In the genomic region with DNA sequence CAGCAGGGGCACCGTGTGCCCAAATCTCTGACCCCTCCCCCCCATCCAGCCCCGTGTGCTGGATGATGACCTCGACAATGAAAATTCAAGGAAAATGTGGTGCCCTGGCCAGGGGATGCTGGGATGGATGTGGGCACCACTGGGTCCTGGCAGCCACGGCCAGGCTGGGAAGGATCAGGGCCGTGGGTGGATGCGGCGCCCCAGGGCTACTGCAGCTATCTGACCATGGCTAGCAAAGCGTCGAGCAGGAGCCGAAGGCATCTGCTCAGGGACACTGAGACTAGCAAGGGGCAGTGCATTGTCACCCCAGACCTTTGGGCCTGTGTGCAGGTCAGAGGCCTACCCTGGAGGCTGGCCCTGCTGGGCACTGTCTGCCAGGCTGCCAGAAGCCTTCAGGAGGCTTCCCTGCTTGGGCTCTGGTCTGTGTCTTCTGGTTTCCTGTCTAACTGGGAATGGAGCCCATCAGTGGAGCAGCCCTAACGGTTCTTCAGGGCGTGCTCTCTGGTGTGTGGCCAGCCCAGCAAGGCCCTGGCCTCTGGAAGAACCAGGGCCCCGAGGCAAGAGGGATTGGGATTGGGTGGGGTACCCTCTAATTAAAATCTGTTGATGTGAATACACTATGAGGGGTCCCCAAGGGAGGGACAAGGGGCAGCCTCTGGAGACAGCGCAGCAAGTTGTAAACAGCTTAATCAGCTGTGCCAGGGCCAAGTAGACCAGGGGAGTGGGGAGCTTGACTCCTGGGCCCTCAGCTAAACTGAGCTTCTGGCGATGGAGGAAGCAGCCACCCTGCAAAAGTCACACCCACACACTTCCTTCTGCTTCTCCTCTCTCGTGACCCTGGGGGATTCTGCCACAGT, we compare ENCODE assay signal across 8 cellular contexts.
DNase-seq lines count a peak whose midpoint lies in the region; TF ChIP-seq lines count a peak whose summit lies in the region.

No MANE protein-coding gene starts in this region.

- H3K4me1 ChIP-seq in skeletal muscle satellite cell (ENCODE audit: control insufficient read depth, insufficient read depth, low read length): peaks cover 42% of the 10 kb centered on the region

- H3K9me3 ChIP-seq in skeletal muscle satellite cell (replicated peaks; ENCODE audit: low read length): no peaks in the 10 kb centered on the region

- H3K4me3 ChIP-seq in fibroblast of villous mesenchyme (ENCODE audit: low read depth, low read length) (no peak overlapping the region), skeletal muscle satellite cell (ENCODE audit: low read length) (peak overlapping the region; percentile 41)

- no peaks in the 10 kb centered on the region for H3K27me3 ChIP-seq in skeletal muscle satellite cell (ENCODE audit: control insufficient read depth, insufficient read depth, low read length)

- peak overlapping the region; percentile 45 for H3K9ac ChIP-seq in skeletal muscle satellite cell (ENCODE audit: low read depth, low read length)

- peaks cover 48% of the 10 kb centered on the region for H3K36me3 ChIP-seq in skeletal muscle satellite cell (ENCODE audit: insufficient read depth, low read length)

- peak overlapping the region; percentile 6 for H3K4me2 ChIP-seq in skeletal muscle satellite cell (ENCODE audit: low read length)

- TF ChIP-seq CTCF in GM20000 (IDR thresholded peaks at IDR 0.05; ENCODE audit: extremely low read depth, missing control alignments) (no peak), fibroblast of villous mesenchyme (IDR thresholded peaks at IDR 0.05; ENCODE audit: insufficient read depth, low read depth, low read length) (no peak)

- DNase-seq in GM20000 (ENCODE audit: low spot score) (peak; percentile 60), RPMI7951 (ENCODE audit: low read depth) (peak; percentile 75), fibroblast of villous mesenchyme (ENCODE audit: low read depth) (peak; percentile 76), NCI-H2227 (lab: John Stamatoyannopoulos, UW; ENCODE audit: unreplicated experiment) (no peak), putamen (ENCODE audit: low spot score) (no peak), NCI-H1417 treated with DMSO at 0.1 percent for 48 hours (lab: John Stamatoyannopoulos, UW) (no peak), OCI-M2 (lab: John Stamatoyannopoulos, UW; ENCODE audit: unreplicated experiment) (no peak)

Comparison
In these comparisons a context has a peak if more than half of its experiments do, and no peak if none do; other contexts are left out.
1. DNase-seq: peak in GM20000 (single experiment), RPMI7951 (single experiment) and fibroblast of villous mesenchyme (single experiment); none in NCI-H2227 (single experiment), putamen (single experiment), NCI-H1417 treated with DMSO at 0.1 percent for 48 hours (single experiment) and OCI-M2 (single experiment).